In the genomic region with DNA sequence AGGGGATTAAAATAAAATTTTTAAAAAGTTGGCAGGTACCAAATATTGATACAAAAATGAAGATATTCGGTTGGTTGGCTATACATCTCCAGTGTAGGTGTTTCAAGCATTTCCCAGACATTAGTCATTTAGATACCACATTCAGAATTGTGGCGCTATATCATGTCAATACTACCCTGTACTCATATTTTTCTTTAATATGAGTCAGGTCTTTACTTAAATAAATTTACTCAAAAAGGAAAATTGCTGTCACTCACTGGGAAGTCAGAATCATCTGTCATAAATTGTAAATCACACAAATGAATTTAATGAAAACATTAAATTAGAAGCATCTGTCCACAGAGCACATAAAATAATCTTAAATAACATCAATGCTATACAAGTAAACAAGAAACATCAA, we compare ENCODE assay signal across 18 cellular contexts.
A peak's percentile ranks its signal among the peaks of the same experiment; 100 is the strongest.
DNase-seq lines count a peak whose midpoint lies in the region; ATAC-seq and TF ChIP-seq lines count a peak whose summit lies in the region.
"Had no signal": no experiment of that assay in that cellular context is flagged by ENCODE, and none has a peak within 500 bp of the region (broad histone marks: within the 10 kb centered on the region; RNA-seq: fewer than 3 reads in every experiment).

No MANE protein-coding gene starts in this region.

- H3K4me1 Mint-ChIP-seq in activated naive CD4-positive, alpha-beta T cell treated with anti-CD3 and anti-CD28 coated beads for 36 hours (ENCODE audit: low read depth): peaks cover 36% of the 10 kb centered on the region
- H3K4me1 Mint-ChIP-seq in activated naive CD8-positive, alpha-beta T cell treated with anti-CD3 and anti-CD28 coated beads, Interleukin-2, amount 50 U/mL, for 24 hours: peaks cover 27% of the 10 kb centered on the region
- peaks cover 42% of the 10 kb centered on the region for H3K4me1 Mint-ChIP-seq in stimulated activated effector memory CD8-positive, alpha-beta T cell treated with anti-CD3 and anti-CD28 coated beads, Interleukin-12 subunit alpha, Interleukin-12 subunit beta, amount 100 ng/mL, for 72 hours
- H3K4me1 Mint-ChIP-seq: activated B cell treated with CpG ODN at 0.5 μM for 24 hours had no signal

- H3K27me3 ChIP-seq in RWPE2 (ENCODE audit: insufficient read depth, poor library complexity, severe bottlenecking): no peaks in the 10 kb centered on the region
- H3K27me3 ChIP-seq: esophagus squamous epithelium had no signal

- H3K4me3 Mint-ChIP-seq in activated naive CD4-positive, alpha-beta T cell treated with anti-CD3 and anti-CD28 coated beads for 36 hours: no peak overlapping the region
- peak overlapping the region; percentile 15 for H3K4me3 Mint-ChIP-seq in activated naive CD8-positive, alpha-beta T cell treated with anti-CD3 and anti-CD28 coated beads, Interleukin-2, amount 50 U/mL, for 24 hours
- peak overlapping the region; percentile 70 for H3K4me3 Mint-ChIP-seq in stimulated activated effector memory CD8-positive, alpha-beta T cell treated with anti-CD3 and anti-CD28 coated beads, Interleukin-12 subunit alpha, Interleukin-12 subunit beta, amount 100 ng/mL, for 72 hours
- H3K4me3 Mint-ChIP-seq: activated B cell treated with CpG ODN at 0.5 μM for 24 hours had no signal

- intact Hi-C loops in activated naive CD4-positive, alpha-beta T cell treated with anti-CD3 and anti-CD28 coated beads for 36 hours (cut with micrococcal nuclease): loop anchor here (1.0 to 10.0 kb wide), 7 partner anchors 134 to 1550 kb away; partner anchors contain the start of genes DPY19L3, PLEKHF1, TSHZ3 and URI1

- H3K27ac Mint-ChIP-seq in activated naive CD4-positive, alpha-beta T cell treated with anti-CD3 and anti-CD28 coated beads for 36 hours: peak overlapping the region; percentile 99
- H3K27ac Mint-ChIP-seq in activated naive CD8-positive, alpha-beta T cell treated with anti-CD3 and anti-CD28 coated beads, Interleukin-2, amount 50 U/mL, for 24 hours: peak overlapping the region; percentile 98
- H3K27ac Mint-ChIP-seq in stimulated activated effector memory CD8-positive, alpha-beta T cell treated with anti-CD3 and anti-CD28 coated beads, Interleukin-12 subunit alpha, Interleukin-12 subunit beta, amount 100 ng/mL, for 72 hours: peak overlapping the region; percentile 94
- H3K27ac Mint-ChIP-seq: activated B cell treated with CpG ODN at 0.5 μM for 24 hours had no signal

- CTCF ChIA-PET in activated naive CD4-positive, alpha-beta T cell treated with anti-CD3 and anti-CD28 coated beads for 36 hours (lab: Charles Lee): interaction anchor here (0.6 kb wide), 1 partner anchor 131 kb away, joined by 7 read pairs; no protein-coding TSS in a partner anchor

- no peaks in the 10 kb centered on the region for H3K9me3 ChIP-seq in RWPE2 (ENCODE audit: severe bottlenecking)
- H3K9me3 ChIP-seq: esophagus squamous epithelium had no signal

- no peaks in the 10 kb centered on the region for H3K9me3 Mint-ChIP-seq in activated naive CD4-positive, alpha-beta T cell treated with anti-CD3 and anti-CD28 coated beads for 36 hours
- H3K9me3 Mint-ChIP-seq in activated naive CD8-positive, alpha-beta T cell treated with anti-CD3 and anti-CD28 coated beads, Interleukin-2, amount 50 U/mL, for 24 hours: peaks cover 2% of the 10 kb centered on the region
- no peaks in the 10 kb centered on the region for H3K9me3 Mint-ChIP-seq in stimulated activated effector memory CD8-positive, alpha-beta T cell treated with anti-CD3 and anti-CD28 coated beads, Interleukin-12 subunit alpha, Interleukin-12 subunit beta, amount 100 ng/mL, for 72 hours

- ATAC-seq in RWPE2 (ENCODE audit: low read depth): peak; percentile 68
- peak; percentile 63 for ATAC-seq in activated naive CD8-positive, alpha-beta T cell treated with anti-CD3 and anti-CD28 coated beads, Interleukin-2, amount 50 U/mL, for 24 hours
- peak; percentile 77 for ATAC-seq in stimulated activated effector memory CD8-positive, alpha-beta T cell treated with anti-CD3 and anti-CD28 coated beads, Interleukin-12 subunit alpha, Interleukin-12 subunit beta, amount 100 ng/mL, for 72 hours
- no peak for ATAC-seq in GM21367 (IDR thresholded peaks at IDR 0.05; ENCODE audit: unreplicated experiment)
- ATAC-seq in GM19452 (IDR thresholded peaks at IDR 0.05; ENCODE audit: unreplicated experiment): no peak
- ATAC-seq: left colon, right cardiac atrium had no signal

- H3K27me3 Mint-ChIP-seq in activated naive CD4-positive, alpha-beta T cell treated with anti-CD3 and anti-CD28 coated beads for 36 hours (ENCODE audit: low read depth): no peaks in the 10 kb centered on the region
- peaks cover 2% of the 10 kb centered on the region for H3K27me3 Mint-ChIP-seq in activated naive CD8-positive, alpha-beta T cell treated with anti-CD3 and anti-CD28 coated beads, Interleukin-2, amount 50 U/mL, for 24 hours
- H3K27me3 Mint-ChIP-seq: T-cell had no signal

- H3K27ac ChIP-seq in RWPE2 (ENCODE audit: poor library complexity, severe bottlenecking): peak overlapping the region; percentile 97
- H3K27ac ChIP-seq: dorsolateral prefrontal cortex had no signal

- H3K36me3 ChIP-seq in RWPE2 (ENCODE audit: low read depth): no peaks in the 10 kb centered on the region
- H3K36me3 ChIP-seq: esophagus squamous epithelium had no signal

- H3K4me1 ChIP-seq in RWPE2 (ENCODE audit: insufficient read depth, poor library complexity, severe bottlenecking): peaks cover 22% of the 10 kb centered on the region

- no peak for TF ChIP-seq CTCF in RWPE2 (IDR thresholded peaks at IDR 0.05; ENCODE audit: poor library complexity, severe bottlenecking)

- no peak overlapping the region for H3K4me3 ChIP-seq in RWPE2 (ENCODE audit: severe bottlenecking)
- H3K4me3 ChIP-seq: dorsolateral prefrontal cortex had no signal

- no peaks in the 10 kb centered on the region for H3K36me3 Mint-ChIP-seq in activated naive CD4-positive, alpha-beta T cell treated with anti-CD3 and anti-CD28 coated beads for 36 hours (ENCODE audit: low read depth)
- H3K36me3 Mint-ChIP-seq in activated naive CD8-positive, alpha-beta T cell treated with anti-CD3 and anti-CD28 coated beads, Interleukin-2, amount 50 U/mL, for 24 hours (ENCODE audit: low read depth): peaks cover 9% of the 10 kb centered on the region
- peaks cover 14% of the 10 kb centered on the region for H3K36me3 Mint-ChIP-seq in stimulated activated effector memory CD8-positive, alpha-beta T cell treated with anti-CD3 and anti-CD28 coated beads, Interleukin-12 subunit alpha, Interleukin-12 subunit beta, amount 100 ng/mL, for 72 hours
- H3K36me3 Mint-ChIP-seq: T-cell had no signal

- DNase-seq in activated naive CD4-positive, alpha-beta T cell treated with anti-CD3 and anti-CD28 coated beads for 36 hours: no peak
- no peak for DNase-seq in activated naive CD4-positive, alpha-beta T cell treated with anti-CD3 and anti-CD28 coated beads, Interleukin-2, amount 50 U/mL, for 16 hours
- DNase-seq in RWPE2 (ENCODE audit: low spot score) (no peak), medulla oblongata (ENCODE audit: extremely low spot score) (no peak)
- no peak for DNase-seq in activated naive CD8-positive, alpha-beta T cell treated with anti-CD3 and anti-CD28 coated beads, Interleukin-2, amount 50 U/mL, for 24 hours
- DNase-seq in stimulated activated effector memory CD8-positive, alpha-beta T cell treated with anti-CD3 and anti-CD28 coated beads, Interleukin-12 subunit alpha, Interleukin-12 subunit beta, amount 100 ng/mL, for 72 hours (ENCODE audit: low spot score in 2 of 2): no peak
- DNase-seq: activated B cell treated with CpG ODN at 0.5 μM for 24 hours; dorsolateral prefrontal cortex; esophagus squamous epithelium; left colon; NCI-H1105; NCI-H2171; NCI-H774; right cardiac atrium; stimulated activated CD4-positive, alpha-beta T cell treated with anti-CD3 and anti-CD28 coated beads, Interleukin-1b, Interleukin-23, amount 100 ng/mL, for 48 hours; T-cell had no signal

Comparison
In these comparisons a context has a peak if more than half of its experiments do, and no peak if none do; other contexts are left out.
1. ATAC-seq: peak in RWPE2 (single experiment), activated naive CD8-positive, alpha-beta T cell treated with anti-CD3 and anti-CD28 coated beads, Interleukin-2, amount 50 U/mL, for 24 hours (single experiment) and stimulated activated effector memory CD8-positive, alpha-beta T cell treated with anti-CD3 and anti-CD28 coated beads, Interleukin-12 subunit alpha, Interleukin-12 subunit beta, amount 100 ng/mL, for 72 hours (single experiment); none in GM21367 (single experiment) and GM19452 (single experiment).
2. Peak in every context shown above with its lines, with median percentiles within 50 percentile points of each other: H3K27ac Mint-ChIP-seq.